In the genomic region with DNA sequence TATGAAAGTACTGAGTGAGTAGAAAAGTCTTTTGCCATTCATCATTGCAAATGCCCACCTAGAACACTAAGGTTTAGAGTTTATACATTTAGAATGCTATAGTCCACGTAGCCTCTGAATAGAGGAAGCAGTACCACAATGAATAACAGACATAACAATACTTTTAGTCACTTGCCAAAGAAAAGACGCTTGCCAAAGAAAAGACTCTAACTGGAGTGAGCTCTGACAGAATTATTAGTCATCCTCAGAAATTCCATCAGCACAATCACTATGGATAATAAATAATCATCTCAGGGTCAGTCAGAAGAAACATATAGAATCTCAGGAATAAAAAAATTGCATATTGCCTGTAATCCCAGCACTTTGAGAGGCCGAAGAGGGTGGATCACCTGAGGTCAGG, we compare ENCODE assay signal across 14 cellular contexts.
DNase-seq lines count a peak whose midpoint lies in the region; ATAC-seq lines count a peak whose summit lies in the region.
"Had no signal": no experiment of that assay in that cellular context is flagged by ENCODE, and none has a peak within 500 bp of the region (broad histone marks: within the 10 kb centered on the region; RNA-seq: fewer than 3 reads in every experiment).

No MANE protein-coding gene starts in this region.

- H3K36me3 ChIP-seq in ACC112 (ENCODE audit: insufficient read depth, low read length), result no peaks in the 10 kb centered on the region

- no peak for ATAC-seq in GM18511 (IDR thresholded peaks at IDR 0.05; ENCODE audit: unreplicated experiment)
- ATAC-seq in HG03025 (IDR thresholded peaks at IDR 0.05; ENCODE audit: low FRiP score, unreplicated experiment), result no peak
- no peak for ATAC-seq in T-helper 17 cell
- ATAC-seq in HG03442 (IDR thresholded peaks at IDR 0.05; ENCODE audit: unreplicated experiment), result no peak

- no peaks in the 10 kb centered on the region for H3K27me3 Mint-ChIP-seq in T-helper 17 cell

- DNase-seq in HS-27A (ENCODE audit: low read depth) (peak; percentile 88), astrocyte of the hippocampus (ENCODE audit: low read depth, low spot score) (peak; percentile 83), glomerular endothelial cell (ENCODE audit: extremely low read depth, low read depth, low spot score) (peak; percentile 90), T-helper 17 cell (no peak)
- DNase-seq: activated CD4-positive, alpha-beta T cell treated with anti-CD3 and anti-CD28 coated beads for 1 hour; AML-193; caudate nucleus; GDM1; NCI-H2171; SHP77 treated with DMSO at 0.1 percent for 48 hours had no signal

- no peaks in the 10 kb centered on the region for H3K36me3 Mint-ChIP-seq in T-helper 17 cell (ENCODE audit: low read depth)

- no peak overlapping the region for H3K4me3 Mint-ChIP-seq in T-helper 17 cell

- peak overlapping the region; percentile 58 for H2AFZ ChIP-seq in ACC112 (ENCODE audit: low read length, unreplicated experiment)

- 0 out of 2 replicates have a peak overlapping the region, but pooled peaks have one; percentile 53 for H3K4me3 ChIP-seq in ACC112 (ENCODE audit: low read depth, low read length)

- no peaks in the 10 kb centered on the region for H3K9me3 ChIP-seq in T-helper 17 cell (ENCODE audit: control insufficient read depth, low read length, poor library complexity, severe bottlenecking)

- no peak overlapping the region for H3K27ac Mint-ChIP-seq in T-helper 17 cell

- H3K4me1 ChIP-seq in ACC112 (ENCODE audit: control insufficient read depth, insufficient read depth, low read length, unreplicated experiment), result peaks cover 18% of the 10 kb centered on the region

- H3K27me3 ChIP-seq in ACC112 (ENCODE audit: insufficient read depth, low read length), result no peaks in the 10 kb centered on the region

- H3K79me2 ChIP-seq in ACC112 (ENCODE audit: control insufficient read depth, insufficient read depth, low read length, unreplicated experiment), result no peaks in the 10 kb centered on the region

- H3K4me1 Mint-ChIP-seq in T-helper 17 cell, result no peaks in the 10 kb centered on the region

- H3K27ac ChIP-seq in ACC112 (ENCODE audit: low read depth, low read length), result peak overlapping the region; percentile 92

Comparison
In these comparisons a context has a peak if more than half of its experiments do, and no peak if none do; other contexts are left out.
1. DNase-seq: peak in HS-27A (single experiment), astrocyte of the hippocampus (single experiment) and glomerular endothelial cell (single experiment); none in T-helper 17 cell (0 of 3).